ENCODE assay signal across 22 cellular contexts in genomic region chr6:80186082-80186481, GRCh38.
"Had no signal": no experiment of that assay in that cellular context is flagged by ENCODE, and none has a peak within 500 bp of the region (broad histone marks: within the 10 kb centered on the region; RNA-seq: fewer than 3 reads in every experiment).

No MANE protein-coding gene starts in this region.

- H3K4me1 ChIP-seq: Peyer's patch had no signal

- H3K4me3 ChIP-seq: cardiac muscle cell, Peyer's patch, SK-N-MC had no signal

- H3K27ac ChIP-seq: cardiac muscle cell, Peyer's patch, SK-N-MC had no signal

- DNase-seq: activated CD4-positive, alpha-beta memory T cell treated with anti-CD3 and anti-CD28 coated beads for 36 hours; activated CD4-positive, alpha-beta T cell treated with anti-CD3 and anti-CD28 coated beads, Interleukin-2, amount 10 ng/mL, durations not matched to agents 7 days and 5 days; activated CD4-positive, CD25-positive, alpha-beta regulatory T cell; activated CD8-positive, alpha-beta memory T cell treated with anti-CD3 and anti-CD28 coated beads for 24 hours; activated gamma-delta T cell; activated naive CD4-positive, alpha-beta T cell treated with anti-CD3 and anti-CD28 coated beads for 36 hours; activated T-cell treated with anti-CD3 and anti-CD28 coated beads for 4 hours; activated T-cell treated with anti-CD3 and anti-CD28 coated beads, Interleukin-2, amount 50 U/mL, for 48 hours; amygdala; Karpas-422; NCI-H1417; NCI-H2029; NCI-H2107; NCI-H510A treated with DMSO at 0.1 percent for 48 hours; NCI-H69; Peyer's patch; T-cell; T-helper 2 cell; T1000 had no signal

- H3K27me3 ChIP-seq: cardiac muscle cell, Peyer's patch had no signal

- H3K9me3 ChIP-seq: Peyer's patch had no signal

- ATAC-seq: activated T-helper 17 cell treated with anti-CD3 and anti-CD28 coated beads, Interleukin-2, amount 50 U/mL, for 72 hours; T-cell had no signal

- H3K36me3 ChIP-seq: cardiac muscle cell, Peyer's patch had no signal
